ENCODE assay signal across 2 cellular contexts in the genomic region with DNA sequence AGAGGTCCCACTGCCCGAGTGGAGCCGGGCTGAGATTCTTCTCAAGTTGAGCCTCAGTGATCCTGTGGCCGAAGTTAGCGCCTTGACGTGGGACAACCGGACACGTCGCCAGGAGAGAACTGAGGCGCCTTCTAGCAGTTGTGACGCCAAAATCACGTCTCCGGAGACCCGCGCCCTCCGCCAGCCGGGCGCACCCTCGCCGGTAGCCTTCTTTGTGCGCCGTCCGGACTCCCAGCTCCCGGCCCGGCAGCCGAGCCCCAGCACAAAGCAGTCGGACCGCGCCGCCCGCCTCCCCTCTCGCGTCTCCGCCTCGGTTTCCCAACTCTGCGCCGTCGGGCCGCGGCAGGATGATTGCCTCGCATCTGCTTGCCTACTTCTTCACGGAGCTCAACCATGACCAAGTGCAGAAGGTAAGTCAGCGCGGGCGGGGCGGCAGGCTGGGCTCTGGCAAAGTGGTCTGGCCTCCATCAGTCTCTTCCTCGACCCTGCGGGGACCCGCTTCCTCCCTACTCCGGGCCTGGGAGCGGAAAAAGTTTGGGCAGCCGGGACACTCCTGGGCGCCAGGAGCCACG.
TF ChIP-seq lines count a peak whose summit lies in the region.

No MANE protein-coding gene starts in this region.

TF ChIP-seq in WTC11, 78 proteins besides CTCF, POLR2A, EP300 and RAD21:
- TF ChIP-seq CREB1 (CRISPR knock-in tag; IDR thresholded peaks at IDR 0.05) (peak; percentile 7; the same call in 1 of the 2 replicates), NFYB (CRISPR knock-in tag; conservative IDR thresholded peaks at IDR 0.05; ENCODE audit: low read depth) (peak; percentile 38; the same call in 1 of the 2 replicates)

TF ChIP-seq in K562, 482 proteins besides CTCF, POLR2A, EP300 and RAD21:
- TF ChIP-seq RBFOX2 (IDR thresholded peaks at IDR 0.05; ENCODE audit: low read depth, low read length) (peak; percentile 85; the same call in 1 of the 2 replicates), KAT7 (CRISPR knock-in tag; IDR thresholded peaks at IDR 0.05; ENCODE audit: borderline replicate concordance) (0 out of 2 replicates have a peak, but pooled peaks have one; percentile 56), FIP1L1 (IDR thresholded peaks at IDR 0.05; ENCODE audit: low read depth, low read length, poor library complexity, severe bottlenecking) (peak; percentile 9), TGIF2 (CRISPR knock-in tag; IDR thresholded peaks at IDR 0.05) (0 out of 2 replicates have a peak, but pooled peaks have one; percentile 5), RBBP5 (IDR thresholded peaks at IDR 0.05; ENCODE audit: borderline replicate concordance, insufficient read depth, low read length, poor library complexity, severe bottlenecking) (peak; percentile 63), KDM5B (IDR thresholded peaks at IDR 0.05; ENCODE audit: insufficient replicate concordance, low read depth, low read length) (peak; percentile 37), KDM2B (CRISPR knock-in tag; IDR thresholded peaks at IDR 0.05) (peak; percentile 57; the same call in 1 of the 2 replicates), CREB1 (IDR thresholded peaks at IDR 0.05) (peak; percentile 8; the same call in 1 of the 2 replicates), CREB1 (CRISPR knock-in tag; IDR thresholded peaks at IDR 0.05) (0 out of 2 replicates have a peak, but pooled peaks have one; percentile 26), ZFX (CRISPR knock-in tag; IDR thresholded peaks at IDR 0.05) (peak; percentile 41), CHD1 (IDR thresholded peaks at IDR 0.05; ENCODE audit: low read length) (peak; percentile 46), HMGN3 (IDR thresholded peaks at IDR 0.05; ENCODE audit: borderline replicate concordance, extremely low read depth, insufficient read length, low read depth, low read length) (peak; percentile 21), SP1 (CRISPR knock-in tag; IDR thresholded peaks at IDR 0.05) (0 out of 2 replicates have a peak, but pooled peaks have one; percentile 9), FOXK1 (CRISPR knock-in tag; IDR thresholded peaks at IDR 0.05; ENCODE audit: borderline replicate concordance) (peak; percentile 5; the same call in 1 of the 2 replicates)
